2 cellular contexts compared by ENCODE assay signal in the genomic region with DNA sequence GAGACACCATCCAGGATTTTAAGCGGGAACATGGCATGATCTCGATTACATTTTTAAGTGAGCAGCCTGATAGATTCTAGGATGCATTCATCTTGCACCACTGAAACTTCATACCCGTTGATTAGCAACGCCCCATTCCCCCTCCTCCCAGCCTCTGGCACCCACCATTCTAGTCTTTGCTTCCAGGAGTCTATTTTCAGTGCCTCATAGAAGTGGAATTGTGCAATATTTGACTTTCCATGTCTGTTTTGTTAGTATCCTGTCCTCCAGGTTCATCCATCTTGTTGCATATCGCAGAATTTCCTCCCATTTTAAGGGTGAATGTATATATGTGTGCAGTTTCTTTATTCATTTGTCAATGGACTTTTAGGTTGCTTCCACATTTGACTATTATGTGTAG.
TF ChIP-seq lines count a peak whose summit lies in the region.

No MANE protein-coding gene starts in this region.

TF ChIP-seq in IMR-90, 13 proteins besides CTCF, POLR2A, EP300 and RAD21:
- TF ChIP-seq FOS (IDR thresholded peaks at IDR 0.05; ENCODE audit: low read depth, low read length): no peak
- TF ChIP-seq CEBPB (IDR thresholded peaks at IDR 0.05; ENCODE audit: low read depth, low read length): peak; percentile 84
TF ChIP-seq in IMR-90: peak in this region for 1.

TF ChIP-seq in liver, 16 proteins besides CTCF, POLR2A, EP300 and RAD21:
- TF ChIP-seq FOXA1 (IDR thresholded peaks at IDR 0.05) (no peak), YY1 (IDR thresholded peaks at IDR 0.05) (peak; percentile 89), SP1 (IDR thresholded peaks at IDR 0.05) (no peak), JUND (IDR thresholded peaks at IDR 0.05) (no peak), RXRA (IDR thresholded peaks at IDR 0.05) (no peak), EGR1 (IDR thresholded peaks at IDR 0.05; ENCODE audit: low read depth in 2 of 2) (peak in 1 of 2 donors; percentile 41), HNF4A (conservative IDR thresholded peaks at IDR 0.05) (no peak)
- TF ChIP-seq, protein P1, sequence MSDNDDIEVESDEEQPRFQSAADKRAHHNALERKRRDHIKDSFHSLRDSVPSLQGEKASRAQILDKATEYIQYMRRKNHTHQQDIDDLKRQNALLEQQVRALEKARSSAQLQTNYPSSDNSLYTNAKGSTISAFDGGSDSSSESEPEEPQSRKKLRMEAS (IDR thresholded peaks at IDR 0.05): no peak
- TF ChIP-seq, protein P2, sequence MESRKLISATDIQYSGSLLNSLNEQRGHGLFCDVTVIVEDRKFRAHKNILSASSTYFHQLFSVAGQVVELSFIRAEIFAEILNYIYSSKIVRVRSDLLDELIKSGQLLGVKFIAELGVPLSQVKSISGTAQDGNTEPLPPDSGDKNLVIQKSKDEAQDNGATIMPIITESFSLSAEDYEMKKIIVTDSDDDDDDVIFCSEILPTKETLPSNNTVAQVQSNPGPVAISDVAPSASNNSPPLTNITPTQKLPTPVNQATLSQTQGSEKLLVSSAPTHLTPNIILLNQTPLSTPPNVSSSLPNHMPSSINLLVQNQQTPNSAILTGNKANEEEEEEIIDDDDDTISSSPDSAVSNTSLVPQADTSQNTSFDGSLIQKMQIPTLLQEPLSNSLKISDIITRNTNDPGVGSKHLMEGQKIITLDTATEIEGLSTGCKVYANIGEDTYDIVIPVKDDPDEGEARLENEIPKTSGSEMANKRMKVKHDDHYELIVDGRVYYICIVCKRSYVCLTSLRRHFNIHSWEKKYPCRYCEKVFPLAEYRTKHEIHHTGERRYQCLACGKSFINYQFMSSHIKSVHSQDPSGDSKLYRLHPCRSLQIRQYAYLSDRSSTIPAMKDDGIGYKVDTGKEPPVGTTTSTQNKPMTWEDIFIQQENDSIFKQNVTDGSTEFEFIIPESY (IDR thresholded peaks at IDR 0.05): no peak
- TF ChIP-seq, protein P3, sequence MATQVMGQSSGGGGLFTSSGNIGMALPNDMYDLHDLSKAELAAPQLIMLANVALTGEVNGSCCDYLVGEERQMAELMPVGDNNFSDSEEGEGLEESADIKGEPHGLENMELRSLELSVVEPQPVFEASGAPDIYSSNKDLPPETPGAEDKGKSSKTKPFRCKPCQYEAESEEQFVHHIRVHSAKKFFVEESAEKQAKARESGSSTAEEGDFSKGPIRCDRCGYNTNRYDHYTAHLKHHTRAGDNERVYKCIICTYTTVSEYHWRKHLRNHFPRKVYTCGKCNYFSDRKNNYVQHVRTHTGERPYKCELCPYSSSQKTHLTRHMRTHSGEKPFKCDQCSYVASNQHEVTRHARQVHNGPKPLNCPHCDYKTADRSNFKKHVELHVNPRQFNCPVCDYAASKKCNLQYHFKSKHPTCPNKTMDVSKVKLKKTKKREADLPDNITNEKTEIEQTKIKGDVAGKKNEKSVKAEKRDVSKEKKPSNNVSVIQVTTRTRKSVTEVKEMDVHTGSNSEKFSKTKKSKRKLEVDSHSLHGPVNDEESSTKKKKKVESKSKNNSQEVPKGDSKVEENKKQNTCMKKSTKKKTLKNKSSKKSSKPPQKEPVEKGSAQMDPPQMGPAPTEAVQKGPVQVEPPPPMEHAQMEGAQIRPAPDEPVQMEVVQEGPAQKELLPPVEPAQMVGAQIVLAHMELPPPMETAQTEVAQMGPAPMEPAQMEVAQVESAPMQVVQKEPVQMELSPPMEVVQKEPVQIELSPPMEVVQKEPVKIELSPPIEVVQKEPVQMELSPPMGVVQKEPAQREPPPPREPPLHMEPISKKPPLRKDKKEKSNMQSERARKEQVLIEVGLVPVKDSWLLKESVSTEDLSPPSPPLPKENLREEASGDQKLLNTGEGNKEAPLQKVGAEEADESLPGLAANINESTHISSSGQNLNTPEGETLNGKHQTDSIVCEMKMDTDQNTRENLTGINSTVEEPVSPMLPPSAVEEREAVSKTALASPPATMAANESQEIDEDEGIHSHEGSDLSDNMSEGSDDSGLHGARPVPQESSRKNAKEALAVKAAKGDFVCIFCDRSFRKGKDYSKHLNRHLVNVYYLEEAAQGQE (IDR thresholded peaks at IDR 0.05): no peak
